16 cellular contexts compared by ENCODE assay signal in genomic region chr2:199348871-199349270, GRCh38.
DNase-seq lines count a peak whose midpoint lies in the region; ATAC-seq and TF ChIP-seq lines count a peak whose summit lies in the region.
"Had no signal": no experiment of that assay in that cellular context is flagged by ENCODE, and none has a peak within 500 bp of the region (broad histone marks: within the 10 kb centered on the region; RNA-seq: fewer than 3 reads in every experiment).

No MANE protein-coding gene starts in this region.

- ATAC-seq in HG03571 (IDR thresholded peaks at IDR 0.05; ENCODE audit: unreplicated experiment) (no peak), right cardiac atrium (no peak)

- H3K27me3 ChIP-seq in WERI-Rb-1 (ENCODE audit: insufficient read depth, low read depth, severe bottlenecking) (no peaks in the 10 kb centered on the region), stomach (no peaks in the 10 kb centered on the region), right cardiac atrium (ENCODE audit: control insufficient read depth, insufficient read depth) (no peaks in the 10 kb centered on the region)

- 81 to 89% (median 86%) methylated on average over 7 of the region's 7 CpGs for WGBS in stomach, 5 donors
- 85% methylated on average over 7 of the region's 7 CpGs for WGBS in right cardiac atrium

- H3K4me3 ChIP-seq in AG10803 (ENCODE audit: low read length) (no peak overlapping the region), WERI-Rb-1 (ENCODE audit: low read depth, low read length) (no peak overlapping the region), stomach (no peak overlapping the region), right cardiac atrium (ENCODE audit: low read length) (no peak overlapping the region)

- no peak for TF ChIP-seq POLR2A in stomach (IDR thresholded peaks at IDR 0.05)

- H3K9me3 ChIP-seq in WERI-Rb-1 (ENCODE audit: severe bottlenecking) (no peaks in the 10 kb centered on the region), stomach (no peaks in the 10 kb centered on the region), right cardiac atrium (ENCODE audit: control insufficient read depth, low read length) (no peaks in the 10 kb centered on the region)

- H3K4me1 ChIP-seq in stomach (no peaks in the 10 kb centered on the region), right cardiac atrium (ENCODE audit: control insufficient read depth, insufficient read depth, low read length) (no peaks in the 10 kb centered on the region)

- H3K27ac ChIP-seq in WERI-Rb-1 (peak overlapping the region; percentile 9), stomach (no peak overlapping the region), right cardiac atrium (ENCODE audit: low read length) (no peak overlapping the region)
- H3K27ac ChIP-seq: 22Rv1, HL-60 had no signal

- peaks cover 23% of the 10 kb centered on the region for H3K36me3 ChIP-seq in WERI-Rb-1
- peaks cover 0 to 6% (median 2%) of the 10 kb centered on the region in 4 donors for H3K36me3 ChIP-seq in stomach

- peak; percentile 38 for DNase-seq in DMS 273 (lab: John Stamatoyannopoulos, UW; ENCODE audit: unreplicated experiment)
- DNase-seq in DMS 273 treated with DMSO at 0.1 percent for 48 hours (lab: John Stamatoyannopoulos, UW): no peak
- peak; percentile 8 for DNase-seq in AG10803 (ENCODE audit: low read depth)
- peak; percentile 87 for DNase-seq in NCI-H2171 treated with DMSO at 0.1 percent for 48 hours (lab: John Stamatoyannopoulos, UW)
- DNase-seq in WERI-Rb-1: no peak
- no peak for DNase-seq in stomach
- no peak for DNase-seq in right cardiac atrium
- DNase-seq: AML-193; C1 segment of cervical spinal cord; CD4-positive, alpha-beta T cell; DMS53; HCEC 1CT; HFFc6 had no signal

- TF ChIP-seq CTCF in AG10803 (conservative IDR thresholded peaks at IDR 0.05; ENCODE audit: low read length) (no peak), WERI-Rb-1 (IDR thresholded peaks at IDR 0.05; ENCODE audit: low read depth, low read length) (no peak), stomach (IDR thresholded peaks at IDR 0.05) (no peak)

- no peak for TF ChIP-seq EP300 in stomach (IDR thresholded peaks at IDR 0.05)

- intact Hi-C loops in stomach (cut with DNase I; ENCODE audit: low total_unique reads): no loop called here
- intact Hi-C loops in right cardiac atrium (cut with DNase I): no loop called here

Comparison
In these comparisons a context has a peak if more than half of its experiments do, and no peak if none do; other contexts are left out.
1. DNase-seq: peak in DMS 273 (single experiment), AG10803 (single experiment) and NCI-H2171 treated with DMSO at 0.1 percent for 48 hours (single experiment); none in DMS 273 treated with DMSO at 0.1 percent for 48 hours (single experiment), WERI-Rb-1 (single experiment), stomach (single experiment) and right cardiac atrium (0 of 3).